Comparison of ENCODE assay signal across 9 cellular contexts in the genomic region with DNA sequence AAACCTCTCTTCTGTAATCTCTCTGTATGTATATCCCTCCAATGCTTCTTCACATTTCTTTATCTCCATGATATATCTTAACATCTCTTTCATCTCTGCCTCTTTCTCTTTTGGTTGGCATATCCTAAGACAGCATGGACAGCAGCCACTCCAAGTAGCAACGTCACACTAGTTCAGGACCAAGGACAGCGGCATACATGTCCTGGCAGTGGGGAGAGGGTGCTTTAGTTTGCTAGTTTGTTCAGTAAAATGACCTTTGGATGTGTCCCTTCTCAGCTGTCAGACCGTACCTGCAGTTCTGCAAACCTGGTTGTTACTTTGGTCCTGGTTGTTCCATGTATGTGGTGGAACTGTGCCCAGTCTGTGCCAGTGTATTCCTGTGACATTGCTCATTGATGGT.
DNase-seq lines count a peak whose midpoint lies in the region; ATAC-seq, FAIRE-seq and TF ChIP-seq lines count a peak whose summit lies in the region.
"Had no signal": no experiment of that assay in that cellular context is flagged by ENCODE, and none has a peak within 500 bp of the region (broad histone marks: within the 10 kb centered on the region; RNA-seq: fewer than 3 reads in every experiment).

No MANE protein-coding gene starts in this region.

- H3K27ac ChIP-seq in SK-N-MC (no peak overlapping the region), small intestine (ENCODE audit: low read depth in 1 of 2, low read length in 1 of 2) (no peak overlapping the region)
- H3K27ac ChIP-seq in CD4-positive, alpha-beta T cell (ENCODE audit: low read depth, low read length), result no peak overlapping the region

- H3K36me3 ChIP-seq in SK-N-MC (ENCODE audit: insufficient read depth, low read length) (no peaks in the 10 kb centered on the region), small intestine (ENCODE audit: control insufficient read depth in 2 of 2, insufficient read depth in 2 of 2, low read length in 2 of 2) (no peaks in the 10 kb centered on the region)

- 1 to 14% (median 12%) methylated on average over 3 of the region's 3 CpGs for WGBS in small intestine, 3 donors

- H3K9me3 ChIP-seq in SK-N-MC (ENCODE audit: low read depth, low read length) (no peaks in the 10 kb centered on the region), small intestine (ENCODE audit: control insufficient read depth, low read depth) (no peaks in the 10 kb centered on the region)
- no peaks in the 10 kb centered on the region for H3K9me3 ChIP-seq in CD4-positive, alpha-beta T cell (ENCODE audit: control insufficient read depth, low read length)

- H3K27me3 ChIP-seq in small intestine (ENCODE audit: control insufficient read depth in 2 of 2, insufficient read depth in 2 of 2, low read length in 2 of 2), result no peaks in the 10 kb centered on the region
- no peaks in the 10 kb centered on the region for H3K27me3 ChIP-seq in CD4-positive, alpha-beta T cell (ENCODE audit: control insufficient read depth, insufficient read depth, low read length)

- H3K9me3 Mint-ChIP-seq in CD4-positive, alpha-beta T cell, result peaks cover 2% of the 10 kb centered on the region

- POLR2A ChIA-PET in CD4-positive, alpha-beta T cell (lab: Charles Lee), result no interaction called here

- no peaks in the 10 kb centered on the region for H3K4me1 Mint-ChIP-seq in CD4-positive, alpha-beta T cell (ENCODE audit: low read depth)

- H3K4me1 ChIP-seq in small intestine (ENCODE audit: control insufficient read depth in 2 of 2, insufficient read depth in 1 of 2, low read depth in 1 of 2, low read length in 1 of 2), result no peaks in the 10 kb centered on the region

- H3K36me3 Mint-ChIP-seq in CD4-positive, alpha-beta T cell (ENCODE audit: low read depth), result no peaks in the 10 kb centered on the region

- FAIRE-seq in small intestine (lab: Jason Lieb, UNC), result no peak
- FAIRE-seq: G401.6 had no signal

- no peaks in the 10 kb centered on the region for H3K27me3 Mint-ChIP-seq in CD4-positive, alpha-beta T cell

- CTCF ChIA-PET in CD4-positive, alpha-beta T cell (lab: Charles Lee), result no interaction called here

- H3K27ac Mint-ChIP-seq in CD4-positive, alpha-beta T cell, result no peak overlapping the region

- ATAC-seq in Right ventricle myocardium superior (ENCODE audit: poor library complexity) (peak; percentile 55), Right ventricle myocardium inferior (no peak), GM18520 (IDR thresholded peaks at IDR 0.05; ENCODE audit: unreplicated experiment) (no peak), GM18505 (IDR thresholded peaks at IDR 0.05; ENCODE audit: unreplicated experiment) (no peak)
- no peak for ATAC-seq in CD4-positive, alpha-beta T cell (ENCODE audit: poor library complexity)

- H3K4me3 ChIP-seq in SK-N-MC, result no peak overlapping the region
- no peak overlapping the region for H3K4me3 ChIP-seq in foreskin fibroblast (ENCODE audit: low read depth in 1 of 2, low read length in 2 of 2)
- no peak overlapping the region for H3K4me3 ChIP-seq in small intestine (ENCODE audit: low read depth in 1 of 2, low read length in 2 of 2)

- no peak for TF ChIP-seq CTCF in foreskin fibroblast (IDR thresholded peaks at IDR 0.05; ENCODE audit: low read depth, low read length)
- TF ChIP-seq CTCF in CD4-positive, alpha-beta T cell (IDR thresholded peaks at IDR 0.05), result no peak

- intact Hi-C loops in Right ventricle myocardium superior (cut with DNase I), result no loop called here
- intact Hi-C loops in Right ventricle myocardium inferior (cut with DNase I), result no loop called here
- intact Hi-C loops in CD4-positive, alpha-beta T cell (cut with DNase I, micrococcal nuclease), result no loop called here

- H3K4me3 Mint-ChIP-seq in CD4-positive, alpha-beta T cell, result no peak overlapping the region

- no peak overlapping the region for H3K9ac ChIP-seq in SK-N-MC (ENCODE audit: insufficient read length)

- TF ChIP-seq POLR2A in GM18505 (IDR thresholded peaks at IDR 0.05; ENCODE audit: borderline replicate concordance, extremely low read depth, insufficient read depth, insufficient read length), result no peak

- DNase-seq in Right ventricle myocardium superior (no peak), Right ventricle myocardium inferior (ENCODE audit: missing footprints) (no peak), SK-N-MC (ENCODE audit: low read depth, low spot score) (peak; percentile 52), foreskin fibroblast (peak; percentile 45 to 79), small intestine (peak; percentile 45)
- no peak for DNase-seq in CD4-positive, alpha-beta T cell

Comparison
In these comparisons a context has a peak if more than half of its experiments do, and no peak if none do; other contexts are left out.
1. DNase-seq: peak in SK-N-MC (single experiment), foreskin fibroblast (2 of 2) and small intestine (single experiment); none in Right ventricle myocardium superior (single experiment), Right ventricle myocardium inferior (single experiment) and CD4-positive, alpha-beta T cell (0 of 10).